ENCODE assay signal across 18 cellular contexts in genomic region chr9:105421154-105421553, GRCh38. TPM values are rescaled to one million over a fixed set of nuclear protein-coding genes. Genes with fewer than 3 reads are reported as not detected.
DNase-seq lines count a peak whose midpoint lies in the region; ATAC-seq, FAIRE-seq and TF ChIP-seq lines count a peak whose summit lies in the region.
"Had no signal": no experiment of that assay in that cellular context is flagged by ENCODE, and none has a peak within 500 bp of the region (broad histone marks: within the 10 kb centered on the region; RNA-seq: fewer than 3 reads in every experiment).

No MANE protein-coding gene starts in this region.

- TF ChIP-seq RAD21 in A549 (conservative IDR thresholded peaks at IDR 0.05 in 1 of 2, IDR thresholded peaks at IDR 0.05 in 1 of 2): no peak

- H3K4me2 ChIP-seq in A549: no peak overlapping the region

- no peaks in the 10 kb centered on the region for H3K9me3 ChIP-seq in A549
- H3K9me3 ChIP-seq: Caco-2 had no signal

- 79% methylated on average over 2 of the region's 2 CpGs for whole genome bisulfite sequencing in A549 (ENCODE audit: missing lambda C conversion rate)

- H3K27ac ChIP-seq in A549: no peak overlapping the region
- H3K27ac ChIP-seq: HL-60 had no signal

- no peaks in the 10 kb centered on the region for H3K4me1 ChIP-seq in A549

- TF ChIP-seq CTCF in A549 (IDR thresholded peaks at IDR 0.05): no peak

- no peak for FAIRE-seq in A549 (lab: Jason Lieb, UNC)
- FAIRE-seq: A204.1, GM18507 had no signal

- TF ChIP-seq POLR2A in A549 (IDR thresholded peaks at IDR 0.05; ENCODE audit: low read length): no peak

- H3K36me3 ChIP-seq in H7 (replicated peaks; ENCODE audit: control insufficient read depth, insufficient read depth, low read length): no peaks in the 10 kb centered on the region

- no peak for DNase-seq in A549 (ENCODE audit: low read depth in 1 of 2, low spot score in 1 of 2)
- peak; percentile 18 for DNase-seq in ELR (ENCODE audit: low read depth)
- DNase-seq in OCI-M1 (lab: John Stamatoyannopoulos, UW): peak; percentile 20
- DNase-seq in H7: no peak
- DNase-seq in NCI-H1092 (lab: John Stamatoyannopoulos, UW): no peak
- no peak for DNase-seq in Ammon's horn (ENCODE audit: low spot score)
- no peak for DNase-seq in SKM-1 treated with dmso at 0.1 percent for 144 hours (lab: John Stamatoyannopoulos, UW; ENCODE audit: unreplicated experiment)
- DNase-seq: Caco-2; CD8-positive, alpha-beta memory T cell; DMS53; GOT3; HCEC 1CT; HFFc6; KG1 had no signal

- no peaks in the 10 kb centered on the region for H3K27me3 ChIP-seq in H7 (ENCODE audit: control insufficient read depth, insufficient read depth, low read length)

- no peak for TF ChIP-seq EP300 in A549 (IDR thresholded peaks at IDR 0.05)

- CTCF ChIA-PET in A549 (lab: Yijun Ruan, JAX): interaction anchor here (0.9 to 1.9 kb wide), 2 partner anchors 8 to 36 kb away, joined by 3 to 4 read pairs; no protein-coding TSS in a partner anchor

- H3K4me3 ChIP-seq in A549 (no peak overlapping the region), H7 (ENCODE audit: insufficient read depth, low read depth, low read length) (no peak overlapping the region)

- POLR2A ChIA-PET in A549 (lab: Yijun Ruan, JAX): no interaction called here

- ATAC-seq in A549: no peak
- ATAC-seq in esophagus mucosa: peak; percentile 85

TF ChIP-seq in A549, 52 proteins besides CTCF, POLR2A, EP300 and RAD21:
- TF ChIP-seq ATOH8 (CRISPR knock-in tag; IDR thresholded peaks at IDR 0.05; ENCODE audit: low read depth): no peak
- TF ChIP-seq MAFK (IDR thresholded peaks at IDR 0.05; ENCODE audit: partially characterized antibody): peak; percentile 29

RNA-seq across cellular contexts. Expression of gene FSD1L, which starts 26.7 kb away (rescaled TPM):
- polyA plus RNA-seq in A549 (2011; rRNA removed) (5.8 and 8.5 TPM in 2 replicates), A549 (2017; fragmentation: RNase III; extraction: RNeasy Plus Mini Kit Qiagen cat#74134 plus additional on column Dnase treatment) (3.2 to 3.3 TPM (median 3.2 TPM) in 3 replicates)
- 0.82 and 0.85 TPM in 2 replicates for polyA plus RNA-seq in A549 (2012; cell fraction: cytosol; rRNA removed)
- 1.4 and 2.8 TPM in 2 replicates for polyA plus RNA-seq in A549 (2012; cell fraction: nucleus; rRNA removed)
- polyA minus RNA-seq in A549 (2011; rRNA and poly(A)+ RNA removed): 3.9 and 4.9 TPM in 2 replicates
- total RNA-seq in esophagus mucosa: 2.3 TPM
- 2.3 and 2.5 TPM in 2 replicates for total RNA-seq in H7 (2014; rRNA removed; shearing (Covaris generic))

Comparison
In these comparisons a context has a peak if more than half of its experiments do, and no peak if none do; other contexts are left out.
1. DNase-seq: peak in ELR (single experiment) and OCI-M1 (single experiment); none in A549 (0 of 2), H7 (single experiment), NCI-H1092 (single experiment), Ammon's horn (single experiment) and SKM-1 treated with dmso at 0.1 percent for 144 hours (single experiment).